ENCODE assay signal across 7 cellular contexts in genomic region chr1:212284332-212284743, GRCh38. TPM values are rescaled to one million over a fixed set of nuclear protein-coding genes. Genes with fewer than 3 reads are reported as not detected.
DNase-seq lines count a peak whose midpoint lies in the region; ATAC-seq lines count a peak whose summit lies in the region.

No MANE protein-coding gene starts in this region.

- H3K9me3 ChIP-seq in HUES48 (ENCODE audit: control insufficient read depth, insufficient read depth, low read length) (no peaks in the 10 kb centered on the region), iPS-15b (ENCODE audit: control insufficient read depth, insufficient read depth, low read length) (no peaks in the 10 kb centered on the region)

- H3K36me3 ChIP-seq in HUES48 (ENCODE audit: control insufficient read depth, insufficient read depth, low read length): 0 out of 2 replicates have a peak, but pooled peaks cover 2% of the 10 kb centered on the region
- no peaks in the 10 kb centered on the region for H3K36me3 ChIP-seq in iPS-15b (ENCODE audit: control insufficient read depth, insufficient read depth, low read length)

- H3K9ac ChIP-seq in HUES48 (ENCODE audit: low read depth, low read length) (peak overlapping the region; percentile 11; the same call in 1 of the 2 replicates), iPS-15b (ENCODE audit: low read depth, low read length) (peak overlapping the region; percentile 78)

- H3K9me3 Mint-ChIP-seq in activated CD8-positive, alpha-beta T cell treated with anti-CD3 and anti-CD28 coated beads, Interleukin-2, amount 10 ng/mL, durations not matched to agents 7 days and 5 days (ENCODE audit: insufficient read depth): no peaks in the 10 kb centered on the region
- H3K9me3 Mint-ChIP-seq in stimulated activated memory B cell treated with anti-CD40 and anti-IgM and Interleukin-4, amounts not matched to agents 10 μg/mL and 1 μg/mL and 100 μg/mL, for 72 hours: no peaks in the 10 kb centered on the region

- H3K4me1 ChIP-seq in HUES48 (ENCODE audit: control insufficient read depth, insufficient read depth, low read length) (0 out of 2 replicates have a peak, but pooled peaks cover 10% of the 10 kb centered on the region), iPS-15b (ENCODE audit: control insufficient read depth, insufficient read depth, low read length) (peaks cover 6% of the 10 kb centered on the region)

- peaks cover 23% of the 10 kb centered on the region for H3K36me3 Mint-ChIP-seq in activated CD8-positive, alpha-beta T cell treated with anti-CD3 and anti-CD28 coated beads, Interleukin-2, amount 10 ng/mL, durations not matched to agents 7 days and 5 days (ENCODE audit: low read depth)
- H3K36me3 Mint-ChIP-seq in stimulated activated memory B cell treated with anti-CD40 and anti-IgM and Interleukin-4, amounts not matched to agents 10 μg/mL and 1 μg/mL and 100 μg/mL, for 72 hours: no peaks in the 10 kb centered on the region

- intact Hi-C loops in posterior vena cava (cut with DNase I): no loop called here

- ATAC-seq in activated CD8-positive, alpha-beta T cell treated with anti-CD3 and anti-CD28 coated beads, Interleukin-2, amount 10 ng/mL, durations not matched to agents 7 days and 5 days: no peak
- no peak for ATAC-seq in stimulated activated memory B cell treated with anti-CD40 and anti-IgM and Interleukin-4, amounts not matched to agents 10 μg/mL and 1 μg/mL and 100 μg/mL, for 72 hours
- ATAC-seq in GM21528 (IDR thresholded peaks at IDR 0.05; ENCODE audit: low FRiP score, unreplicated experiment) (no peak), HG02973 (IDR thresholded peaks at IDR 0.05; ENCODE audit: unreplicated experiment) (no peak)

- H3K27ac Mint-ChIP-seq in activated CD8-positive, alpha-beta T cell treated with anti-CD3 and anti-CD28 coated beads, Interleukin-2, amount 10 ng/mL, durations not matched to agents 7 days and 5 days: peak overlapping the region; percentile 99
- H3K27ac Mint-ChIP-seq in stimulated activated memory B cell treated with anti-CD40 and anti-IgM and Interleukin-4, amounts not matched to agents 10 μg/mL and 1 μg/mL and 100 μg/mL, for 72 hours: peak overlapping the region; percentile 95

- peak overlapping the region; percentile 93 for H3K4me3 ChIP-seq in HUES48 (ENCODE audit: low read depth, low read length)
- H3K4me3 ChIP-seq in iPS-15b (ENCODE audit: low read depth, low read length): peak overlapping the region; percentile 80

- peaks cover 32% of the 10 kb centered on the region for H3K4me1 Mint-ChIP-seq in activated CD8-positive, alpha-beta T cell treated with anti-CD3 and anti-CD28 coated beads, Interleukin-2, amount 10 ng/mL, durations not matched to agents 7 days and 5 days (ENCODE audit: low read depth)
- H3K4me1 Mint-ChIP-seq in stimulated activated memory B cell treated with anti-CD40 and anti-IgM and Interleukin-4, amounts not matched to agents 10 μg/mL and 1 μg/mL and 100 μg/mL, for 72 hours: peaks cover 35% of the 10 kb centered on the region

- no peaks in the 10 kb centered on the region for H3K27me3 Mint-ChIP-seq in activated CD8-positive, alpha-beta T cell treated with anti-CD3 and anti-CD28 coated beads, Interleukin-2, amount 10 ng/mL, durations not matched to agents 7 days and 5 days (ENCODE audit: low read depth)
- no peaks in the 10 kb centered on the region for H3K27me3 Mint-ChIP-seq in stimulated activated memory B cell treated with anti-CD40 and anti-IgM and Interleukin-4, amounts not matched to agents 10 μg/mL and 1 μg/mL and 100 μg/mL, for 72 hours

- H3K27me3 ChIP-seq in HUES48 (ENCODE audit: control insufficient read depth, insufficient read depth, low read length) (no peaks in the 10 kb centered on the region), iPS-15b (ENCODE audit: control insufficient read depth, insufficient read depth, low read length) (no peaks in the 10 kb centered on the region)

- POLR2A ChIA-PET in activated CD8-positive, alpha-beta T cell treated with anti-CD3 and anti-CD28 coated beads, Interleukin-2, amount 10 ng/mL, durations not matched to agents 7 days and 5 days (lab: Charles Lee): interaction anchor here (0.6 to 2.1 kb wide), 11 partner anchors 8 to 249 kb away, joined by 3 to 11 read pairs (median 3); partner anchors contain the start of genes DTL and INTS7

- no peak for DNase-seq in activated CD8-positive, alpha-beta T cell treated with anti-CD3 and anti-CD28 coated beads, Interleukin-2, amount 10 ng/mL, durations not matched to agents 7 days and 5 days
- DNase-seq in posterior vena cava (ENCODE audit: low spot score): no peak

- peak overlapping the region; percentile 91 for H3K27ac ChIP-seq in HUES48 (ENCODE audit: low read depth, low read length)

- H3K4me3 Mint-ChIP-seq in activated CD8-positive, alpha-beta T cell treated with anti-CD3 and anti-CD28 coated beads, Interleukin-2, amount 10 ng/mL, durations not matched to agents 7 days and 5 days: peak overlapping the region; percentile 99
- peak overlapping the region; percentile 96 for H3K4me3 Mint-ChIP-seq in stimulated activated memory B cell treated with anti-CD40 and anti-IgM and Interleukin-4, amounts not matched to agents 10 μg/mL and 1 μg/mL and 100 μg/mL, for 72 hours

- CTCF ChIA-PET in activated CD8-positive, alpha-beta T cell treated with anti-CD3 and anti-CD28 coated beads, Interleukin-2, amount 10 ng/mL, durations not matched to agents 7 days and 5 days (lab: Charles Lee): interaction anchor here (0.7 to 1.8 kb wide), 16 partner anchors 10 to 604 kb away, joined by 3 to 13 read pairs (median 4); partner anchors contain the start of genes DTL and INTS7

RNA-seq across cellular contexts. Expression of gene PPP2R5A, which starts 0.9 kb away (rescaled TPM):
- 10 to 100 TPM; 66.7 to 72.3 TPM for total RNA-seq in activated CD8-positive, alpha-beta T cell treated with anti-CD3 and anti-CD28 coated beads, Interleukin-2, amount 10 ng/mL, durations not matched to agents 7 days and 5 days
- 10 to 100 TPM; 38.5 to 47.2 TPM for total RNA-seq in posterior vena cava
